In genomic region chr4:7477695-7478094, GRCh38 we compare ENCODE assay signal across 39 cellular contexts. TPM values are rescaled to one million over a fixed set of nuclear protein-coding genes. Genes with fewer than 3 reads are reported as not detected.
"Had no signal": no experiment of that assay in that cellular context is flagged by ENCODE, and none has a peak within 500 bp of the region (broad histone marks: within the 10 kb centered on the region; RNA-seq: fewer than 3 reads in every experiment).

No MANE protein-coding gene starts in this region.

- H3K4me3 ChIP-seq: adrenal gland, body of pancreas, breast epithelium had no signal

- H3K4me1 Mint-ChIP-seq: activated B cell treated with CpG ODN at 0.5 μM for 24 hours; activated CD4-positive, alpha-beta T cell treated with anti-CD3 and anti-CD28 coated beads, Interleukin-2, amount 10 ng/mL, durations not matched to agents 24 days and 14 days; activated naive CD8-positive, alpha-beta T cell treated with anti-CD3 and anti-CD28 coated beads for 36 hours had no signal

- H3K9me3 ChIP-seq: adrenal gland, body of pancreas, breast epithelium had no signal

- H3K4me3 Mint-ChIP-seq: activated B cell treated with CpG ODN at 0.5 μM for 24 hours; activated CD4-positive, alpha-beta memory T cell treated with anti-CD3 and anti-CD28 coated beads for 36 hours; activated CD4-positive, alpha-beta T cell treated with anti-CD3 and anti-CD28 coated beads, Interleukin-2, amount 10 ng/mL, durations not matched to agents 24 days and 14 days; activated CD8-positive, alpha-beta T cell treated with anti-CD3 and anti-CD28 coated beads for 36 hours; activated naive CD4-positive, alpha-beta T cell treated with anti-CD3 and anti-CD28 coated beads for 36 hours; activated naive CD8-positive, alpha-beta T cell treated with anti-CD3 and anti-CD28 coated beads for 36 hours; activated T-cell treated with anti-CD3 and anti-CD28 coated beads, Interleukin-2, amount 50 U/mL, for 4 hours; activated T-cell treated with anti-CD3 and anti-CD28 coated beads, Interleukin-2, amount 50 U/mL, for 72 hours; T-helper 1 cell treated with Interleukin-12 subunit alpha and Interleukin-12 subunit beta and Interleukin-4 antibody, amounts not matched to agents 30 μg/mL and 1 μg/mL, for 36 hours; T-helper 2 cell treated with Interferon-gamma antibody and Interleukin-4, amounts not matched to agents 5 μg/mL and 100 μg/mL, for 36 hours had no signal

- H3K36me3 Mint-ChIP-seq: activated CD4-positive, alpha-beta memory T cell treated with anti-CD3 and anti-CD28 coated beads for 36 hours; activated naive CD4-positive, alpha-beta T cell treated with anti-CD3 and anti-CD28 coated beads, Interleukin-2, amount 50 U/mL, for 72 hours; activated naive CD8-positive, alpha-beta T cell treated with anti-CD3 and anti-CD28 coated beads for 36 hours had no signal

- DNase-seq: activated B cell treated with CpG ODN at 0.5 μM for 24 hours; activated CD4-positive, alpha-beta memory T cell treated with anti-CD3 and anti-CD28 coated beads for 36 hours; activated CD4-positive, alpha-beta T cell treated with anti-CD3 and anti-CD28 coated beads for 4 hours; activated CD4-positive, alpha-beta T cell treated with anti-CD3 and anti-CD28 coated beads, Interleukin-2, amount 10 ng/mL, durations not matched to agents 24 days and 14 days; activated CD4-positive, alpha-beta T cell treated with anti-CD3 and anti-CD28 coated beads, Interleukin-2, amount 50 U/mL, for 1 hour; activated CD4-positive, alpha-beta T cell treated with anti-CD3 and anti-CD28 coated beads, Interleukin-2, amount 50 U/mL, for 4 hours; activated CD4-positive, CD25-positive, alpha-beta regulatory T cell treated with anti-CD3 and anti-CD28 coated beads, Interleukin-2, amount 50 U/mL, for 72 hours; activated CD8-positive, alpha-beta memory T cell treated with anti-CD3 and anti-CD28 coated beads, Interleukin-2, amount 50 U/mL, for 4 hours; activated CD8-positive, alpha-beta T cell treated with anti-CD3 and anti-CD28 coated beads for 36 hours; activated effector memory CD4-positive, alpha-beta T cell treated with Interleukin-2 at 50 U/mL for 16 hours; activated gamma-delta T cell treated with Interleukin-2 at 50 U/mL for 16 hours; activated naive CD4-positive, alpha-beta T cell; activated naive CD4-positive, alpha-beta T cell treated with anti-CD3 and anti-CD28 coated beads for 36 hours; activated naive CD4-positive, alpha-beta T cell treated with anti-CD3 and anti-CD28 coated beads, Interleukin-2, amount 50 U/mL, for 16 hours; activated naive CD8-positive, alpha-beta T cell treated with anti-CD3 and anti-CD28 coated beads for 36 hours; activated T-cell treated with anti-CD3 and anti-CD28 coated beads for 4 hours; activated T-cell treated with anti-CD3 and anti-CD28 coated beads, Interleukin-2, amount 50 U/mL, for 1 hour; activated T-cell treated with anti-CD3 and anti-CD28 coated beads, Interleukin-2, amount 50 U/mL, for 4 hours; activated T-cell treated with anti-CD3 and anti-CD28 coated beads, Interleukin-2, amount 50 U/mL, for 72 hours; adrenal gland; amniotic stem cell; aorta; body of pancreas; brain microvascular endothelial cell; central memory CD4-positive, alpha-beta T cell; T-helper 1 cell; T-helper 2 cell; T-helper 9 cell had no signal

- ATAC-seq: activated CD8-positive, alpha-beta T cell treated with anti-CD3 and anti-CD28 coated beads for 36 hours; activated naive CD4-positive, alpha-beta T cell treated with anti-CD3 and anti-CD28 coated beads, Interleukin-2, amount 50 U/mL, for 72 hours; activated T-cell treated with anti-CD3 and anti-CD28 coated beads, Interleukin-2, amount 50 U/mL, for 4 hours; activated T-cell treated with anti-CD3 and anti-CD28 coated beads, Interleukin-2, amount 50 U/mL, for 72 hours; body of pancreas had no signal

- H3K27me3 ChIP-seq: adrenal gland, body of pancreas, brain microvascular endothelial cell, breast epithelium had no signal

- H3K27ac ChIP-seq: adrenal gland, body of pancreas, brain microvascular endothelial cell, breast epithelium, VCaP had no signal

- H3K4me1 ChIP-seq: adrenal gland, body of pancreas, breast epithelium had no signal

- FAIRE-seq: astrocyte, TTC549 had no signal

- H3K27ac Mint-ChIP-seq: activated B cell treated with CpG ODN at 0.5 μM for 24 hours; activated CD4-positive, alpha-beta memory T cell treated with anti-CD3 and anti-CD28 coated beads for 36 hours; activated CD4-positive, alpha-beta T cell treated with anti-CD3 and anti-CD28 coated beads, Interleukin-2, amount 10 ng/mL, durations not matched to agents 24 days and 14 days; activated CD8-positive, alpha-beta T cell treated with anti-CD3 and anti-CD28 coated beads for 36 hours; activated naive CD4-positive, alpha-beta T cell treated with anti-CD3 and anti-CD28 coated beads for 36 hours; activated naive CD8-positive, alpha-beta T cell treated with anti-CD3 and anti-CD28 coated beads for 36 hours; activated T-cell treated with anti-CD3 and anti-CD28 coated beads, Interleukin-2, amount 50 U/mL, for 72 hours; activated T-helper 2 cell treated with anti-CD3 and anti-CD28 coated beads, Interferon-gamma antibody, Interleukin-2, Interleukin-4, amounts not matched to agents 10 μg/mL and 5 μg/mL and 100 μg/mL, durations not matched to agents 14 hours and 24 hours and 36 hours; T-helper 1 cell treated with Interleukin-12 subunit alpha and Interleukin-12 subunit beta and Interleukin-4 antibody, amounts not matched to agents 30 μg/mL and 1 μg/mL, for 36 hours; T-helper 2 cell treated with Interferon-gamma antibody and Interleukin-4, amounts not matched to agents 5 μg/mL and 100 μg/mL, for 36 hours had no signal

- H3K9me3 Mint-ChIP-seq: activated B cell treated with CpG ODN at 0.5 μM for 24 hours; activated CD4-positive, alpha-beta memory T cell treated with anti-CD3 and anti-CD28 coated beads for 36 hours; activated CD4-positive, alpha-beta T cell treated with anti-CD3 and anti-CD28 coated beads, Interleukin-2, amount 10 ng/mL, durations not matched to agents 24 days and 14 days; activated CD8-positive, alpha-beta T cell treated with anti-CD3 and anti-CD28 coated beads for 36 hours; activated naive CD4-positive, alpha-beta T cell treated with anti-CD3 and anti-CD28 coated beads for 36 hours; activated naive CD4-positive, alpha-beta T cell treated with anti-CD3 and anti-CD28 coated beads, Interleukin-2, amount 50 U/mL, for 72 hours; activated naive CD8-positive, alpha-beta T cell treated with anti-CD3 and anti-CD28 coated beads for 36 hours; activated T-cell treated with anti-CD3 and anti-CD28 coated beads, Interleukin-2, amount 50 U/mL, for 4 hours; activated T-cell treated with anti-CD3 and anti-CD28 coated beads, Interleukin-2, amount 50 U/mL, for 72 hours; activated T-helper 2 cell treated with anti-CD3 and anti-CD28 coated beads, Interferon-gamma antibody, Interleukin-2, Interleukin-4, amounts not matched to agents 10 μg/mL and 5 μg/mL and 100 μg/mL, durations not matched to agents 14 hours and 24 hours and 36 hours; T-helper 1 cell treated with Interleukin-12 subunit alpha and Interleukin-12 subunit beta and Interleukin-4 antibody, amounts not matched to agents 30 μg/mL and 1 μg/mL, for 36 hours; T-helper 2 cell treated with Interferon-gamma antibody and Interleukin-4, amounts not matched to agents 5 μg/mL and 100 μg/mL, for 36 hours had no signal

- H3K27me3 Mint-ChIP-seq: activated B cell treated with CpG ODN at 0.5 μM for 24 hours; activated CD4-positive, alpha-beta T cell treated with anti-CD3 and anti-CD28 coated beads, Interleukin-2, amount 10 ng/mL, durations not matched to agents 24 days and 14 days; activated CD8-positive, alpha-beta T cell treated with anti-CD3 and anti-CD28 coated beads for 36 hours had no signal

- H3K36me3 ChIP-seq: adrenal gland, brain microvascular endothelial cell, breast epithelium had no signal

RNA-seq across cellular contexts. Expression of gene PSAPL1, which starts 43.0 kb away (rescaled TPM):
- total RNA-seq: activated B cell treated with CpG ODN at 0.5 μM for 24 hours; activated CD4-positive, alpha-beta memory T cell treated with anti-CD3 and anti-CD28 coated beads for 36 hours; activated CD4-positive, alpha-beta T cell treated with anti-CD3 and anti-CD28 coated beads, Interleukin-2, amount 10 ng/mL, durations not matched to agents 24 days and 14 days; activated CD8-positive, alpha-beta memory T cell treated with anti-CD3 and anti-CD28 coated beads for 36 hours; activated CD8-positive, alpha-beta T cell treated with anti-CD3 and anti-CD28 coated beads for 36 hours; activated naive CD4-positive, alpha-beta T cell treated with anti-CD3 and anti-CD28 coated beads for 36 hours; activated naive CD4-positive, alpha-beta T cell treated with anti-CD3 and anti-CD28 coated beads, Interleukin-2, amount 50 U/mL, for 72 hours; activated naive CD8-positive, alpha-beta T cell treated with anti-CD3 and anti-CD28 coated beads for 36 hours; activated T-cell treated with anti-CD3 and anti-CD28 coated beads, Interleukin-2, amount 50 U/mL, for 4 hours; activated T-cell treated with anti-CD3 and anti-CD28 coated beads, Interleukin-2, amount 50 U/mL, for 72 hours; activated T-helper 2 cell treated with anti-CD3 and anti-CD28 coated beads, Interferon-gamma antibody, Interleukin-2, Interleukin-4, amounts not matched to agents 10 μg/mL and 5 μg/mL and 100 μg/mL, durations not matched to agents 14 hours and 24 hours and 36 hours; adrenal gland; aorta; astrocyte; cardiac septum; cerebellum had no signal
- polyA plus RNA-seq: aorta had no signal
